In the genomic region with DNA sequence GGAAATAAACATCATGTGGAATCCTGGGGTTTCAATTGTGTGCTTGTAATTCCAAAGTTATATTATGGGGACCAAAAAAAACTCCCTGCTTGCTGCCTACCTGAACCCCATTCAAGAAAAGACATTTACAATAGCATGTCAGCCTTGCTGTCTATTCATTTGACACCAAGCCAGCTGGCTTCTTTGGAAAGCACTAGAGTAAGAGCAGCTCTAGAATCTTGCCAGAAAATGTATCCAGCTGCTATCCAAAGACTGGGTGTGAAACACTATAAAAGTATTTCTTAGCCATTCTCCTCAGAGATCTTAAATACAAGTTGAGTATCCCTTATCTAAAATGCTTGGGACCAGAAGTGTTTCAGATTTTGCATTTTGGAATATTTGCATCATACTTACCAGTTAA, we compare ENCODE assay signal across 19 cellular contexts.
"Had no signal": no experiment of that assay in that cellular context is flagged by ENCODE, and none has a peak within 500 bp of the region (broad histone marks: within the 10 kb centered on the region; RNA-seq: fewer than 3 reads in every experiment).

No MANE protein-coding gene starts in this region.

- H3K36me3 ChIP-seq: prostate gland, right lobe of liver had no signal

- H3K4me1 ChIP-seq: parathyroid adenoma, prostate gland, right lobe of liver, testis, tibial nerve had no signal

- DNase-seq: dorsolateral prefrontal cortex; effector CD8-positive, alpha-beta T cell; foreskin melanocyte; head of caudate nucleus; hippocampal formation; left colon; naive thymus-derived CD4-positive, alpha-beta T cell; nephron progenitor cell; right lobe of liver; spleen; stimulated activated CD4-positive, alpha-beta T cell treated with anti-CD3 and anti-CD28 coated beads, Interleukin-15, amount 100 ng/mL, for 24 hours; stimulated activated CD4-positive, alpha-beta T cell treated with anti-CD3 and anti-CD28 coated beads, Interleukin-1b, Interleukin-23, amount 100 ng/mL, for 48 hours; stimulated activated CD4-positive, alpha-beta T cell treated with anti-CD3 and anti-CD28 coated beads, Interleukin-4, amount 100 ng/mL, for 24 hours; testis had no signal

- H3K27me3 ChIP-seq: dorsolateral prefrontal cortex, right lobe of liver, spleen, testis, tibial nerve had no signal

- H3K9me3 ChIP-seq: prostate gland, right lobe of liver, spleen, testis, tibial nerve had no signal

- ATAC-seq: left colon; naive thymus-derived CD4-positive, alpha-beta T cell; right lobe of liver; stimulated activated memory B cell treated with anti-CD40 and anti-IgM and Interleukin-4, amounts not matched to agents 10 μg/mL and 1 μg/mL and 100 μg/mL, for 72 hours had no signal

- H3K4me3 ChIP-seq: coronary artery, dorsolateral prefrontal cortex, prostate gland, right lobe of liver, spleen, testis, tibial nerve had no signal

- H3K27ac ChIP-seq: coronary artery, dorsolateral prefrontal cortex, parathyroid adenoma, prostate gland, right lobe of liver, spleen, testis, tibial nerve had no signal
